ENCODE assay signal across 9 cellular contexts in the genomic region with DNA sequence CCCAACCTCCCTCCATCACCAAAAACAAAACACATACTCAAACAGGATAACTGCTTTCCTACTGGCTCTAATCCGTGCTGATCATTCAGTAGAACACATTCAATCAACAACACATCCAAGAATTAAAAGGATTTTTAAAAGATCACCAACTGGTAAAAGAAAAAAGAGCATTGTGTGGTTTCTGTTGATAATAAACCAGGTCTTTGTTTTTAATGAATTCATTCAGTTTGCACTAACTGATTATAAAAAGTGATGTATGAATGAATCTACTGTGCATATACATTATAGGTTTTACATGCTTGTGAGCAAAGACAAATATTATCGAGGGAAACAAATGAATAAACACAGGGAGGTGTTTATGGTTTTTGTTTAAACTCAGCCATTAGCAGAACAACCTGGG. TPM values are rescaled to one million over a fixed set of nuclear protein-coding genes. Genes with fewer than 3 reads are reported as not detected.
"Had no signal": no experiment of that assay in that cellular context is flagged by ENCODE, and none has a peak within 500 bp of the region (broad histone marks: within the 10 kb centered on the region; RNA-seq: fewer than 3 reads in every experiment).

No MANE protein-coding gene starts in this region.

- H3K27ac ChIP-seq: HL-60, KMS-11 had no signal

- H3K4me3 ChIP-seq: GM23338 had no signal

- DNase-seq: H9, HCEC 1CT, HFFc6, KBM-7 had no signal

- ATAC-seq: GM23338, HepG2 had no signal

RNA-seq across cellular contexts. Expression of a gene that starts 55.1 kb away (rescaled TPM):
- polyA plus RNA-seq: IgD-negative memory B cell had no signal
